ENCODE assay signal across 10 cellular contexts in genomic region chr10:32961892-32962369, GRCh38. TPM values are rescaled to one million over a fixed set of nuclear protein-coding genes. Genes with fewer than 3 reads are reported as not detected.
A peak's percentile ranks its signal among the peaks of the same experiment; 100 is the strongest.
DNase-seq lines count a peak whose midpoint lies in the region; ATAC-seq, FAIRE-seq and TF ChIP-seq lines count a peak whose summit lies in the region.
"Had no signal": no experiment of that assay in that cellular context is flagged by ENCODE, and none has a peak within 500 bp of the region (broad histone marks: within the 10 kb centered on the region; RNA-seq: fewer than 3 reads in every experiment).

No MANE protein-coding gene starts in this region.

- DNase-seq in Daoy (ENCODE audit: low read depth), result peak; percentile 70
- peak; percentile 71 for DNase-seq in RCC 7860 (ENCODE audit: low spot score)
- peak; percentile 90 to 94 for DNase-seq in fibroblast of lung (ENCODE audit: low read depth in 2 of 2)
- no peak for DNase-seq in pancreas
- no peak for DNase-seq in activated naive CD4-positive, alpha-beta T cell (lab: John Stamatoyannopoulos, UW)
- DNase-seq: stimulated activated CD4-positive, alpha-beta T cell treated with anti-CD3 and anti-CD28 coated beads, Interleukin-4, amount 100 ng/mL, for 4 hours had no signal

- no peaks in the 10 kb centered on the region for H4K20me1 ChIP-seq in fibroblast of lung (ENCODE audit: control insufficient read depth, extremely low read depth, insufficient read depth, low read length)

- FAIRE-seq in RCC 7860 (lab: Jason Lieb, UNC) (peak; percentile 73), pancreas (lab: Jason Lieb, UNC) (no peak)

- H3K27me3 ChIP-seq in fibroblast of lung (ENCODE audit: control insufficient read depth, insufficient read depth, low read length), result no peaks in the 10 kb centered on the region
- no peaks in the 10 kb centered on the region for H3K27me3 ChIP-seq in pancreas

- intact Hi-C loops in pancreas (cut with DNase I), result no loop called here

- TF ChIP-seq CTCF in fibroblast of lung (conservative IDR thresholded peaks at IDR 0.05 in 1 of 2, IDR thresholded peaks at IDR 0.05 in 1 of 2; ENCODE audit: low read depth in 1 of 2, low read length in 2 of 2), result peak in 1 of 2 donors; percentile 20
- no peak for TF ChIP-seq CTCF in pancreas (IDR thresholded peaks at IDR 0.05)

- peaks cover 37% of the 10 kb centered on the region for H3K79me2 ChIP-seq in fibroblast of lung (ENCODE audit: control insufficient read depth, insufficient read depth, low read length)

- H3K4me1 ChIP-seq in fibroblast of lung (ENCODE audit: control insufficient read depth, extremely low read depth, insufficient read depth, low read length) (peaks cover 7% of the 10 kb centered on the region), pancreas (peaks cover 10 to 27% (median 15%) of the 10 kb centered on the region in 3 donors)

- H3K9me3 ChIP-seq in fibroblast of lung (ENCODE audit: control insufficient read depth, insufficient read depth, low read depth, low read length) (no peaks in the 10 kb centered on the region), pancreas (no peaks in the 10 kb centered on the region)

- H3K27ac ChIP-seq in fibroblast of lung (ENCODE audit: insufficient read depth, low read length), result peak overlapping the region; percentile 84
- H3K27ac ChIP-seq in pancreas, result peak overlapping the region in 3 of 4 donors; percentile 35 to 58 (median 53)
- H3K27ac ChIP-seq: VCaP had no signal

- 56 to 57% methylated on average over 2 of the region's 2 CpGs for WGBS in pancreas, 2 donors

- H3K36me3 ChIP-seq in fibroblast of lung (ENCODE audit: control insufficient read depth, insufficient read depth, low read length), result no peaks in the 10 kb centered on the region
- H3K36me3 ChIP-seq in pancreas, result no peaks in the 10 kb centered on the region

- H3K4me2 ChIP-seq in fibroblast of lung (ENCODE audit: extremely low read depth, insufficient read depth, low read length), result peak overlapping the region; percentile 20

- peak overlapping the region in 2 of 4 experiments; percentile 29 to 35 for H3K4me3 ChIP-seq in fibroblast of lung (replicated peaks in 1 of 4; ENCODE audit: control extremely low read depth in 1 of 4, insufficient read depth in 1 of 4, low read depth in 3 of 4, low read length in 4 of 4)
- H3K4me3 ChIP-seq in pancreas, result no peak overlapping the region

- H3K9ac ChIP-seq in fibroblast of lung (ENCODE audit: insufficient read depth, low read length), result peak overlapping the region; percentile 38

- ATAC-seq in pancreas (peak in 1 of 4 donors; percentile 1), HG03432 (IDR thresholded peaks at IDR 0.05; ENCODE audit: unreplicated experiment) (no peak), HG03135 (IDR thresholded peaks at IDR 0.05; ENCODE audit: unreplicated experiment) (no peak), GM19397 (IDR thresholded peaks at IDR 0.05; ENCODE audit: unreplicated experiment) (no peak)

- H2AFZ ChIP-seq in fibroblast of lung (ENCODE audit: low read length), result no peak overlapping the region

RNA-seq across cellular contexts. Expression of gene ITGB1, which starts 3.9 kb away (rescaled TPM):
- 534 and 586 TPM in 2 replicates for total RNA-seq in Daoy (2014; rRNA removed; shearing (Covaris generic))
- total RNA-seq in fibroblast of lung (2,456 and 2,693 TPM in 2 replicates), pancreas (100 to 1,000 TPM in 5 of 6 donors, 10 to 100 TPM in 1; 81.8 to 316 (median 125) TPM)
- polyA plus RNA-seq in fibroblast of lung (1,736 and 3,450 TPM in 2 replicates), pancreas (10 to 100 TPM; 44.0 to 97.3 TPM)
- 1,173 and 2,065 TPM in 2 replicates for polyA plus RNA-seq in fibroblast of lung (2012)
- 137 and 176 TPM in 2 replicates for polyA minus RNA-seq in fibroblast of lung (ENCODE audit: low replicate concordance)

Comparison
In these comparisons a context has a peak if more than half of its experiments do, and no peak if none do; other contexts are left out.
1. DNase-seq: peak in Daoy (single experiment), RCC 7860 (single experiment) and fibroblast of lung (2 of 2); none in pancreas (0 of 6) and activated naive CD4-positive, alpha-beta T cell (0 of 4).